ENCODE assay signal across 15 cellular contexts in the genomic region with DNA sequence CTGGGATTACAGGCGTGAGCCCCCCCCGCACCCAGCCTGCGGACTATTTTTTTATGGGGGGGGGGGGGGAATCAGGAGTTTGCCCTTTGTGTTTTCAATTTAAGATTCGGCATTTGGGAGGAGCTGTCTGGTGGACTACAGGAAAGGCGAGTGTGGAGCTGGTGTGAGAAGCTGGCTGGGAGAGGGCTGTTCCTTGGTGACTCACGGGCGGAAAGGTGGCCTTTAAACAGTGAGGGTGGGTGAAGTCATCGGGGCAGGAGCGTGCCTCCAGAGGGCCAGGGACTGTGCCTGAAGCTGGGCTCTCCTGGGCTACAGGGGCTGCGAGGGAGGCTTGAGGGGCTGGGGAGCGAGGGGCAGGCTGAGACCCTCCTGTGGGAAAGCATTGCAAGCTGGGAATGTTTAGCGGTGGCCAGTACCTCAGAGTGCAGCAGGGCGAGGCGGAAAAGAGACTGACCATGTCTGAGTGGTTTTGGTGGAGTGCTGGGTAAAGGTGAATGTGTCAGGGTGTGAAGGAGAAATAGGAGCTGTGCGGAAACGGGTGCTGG. TPM values are rescaled to one million over a fixed set of nuclear protein-coding genes. Genes with fewer than 3 reads are reported as not detected.
A peak's percentile ranks its signal among the peaks of the same experiment; 100 is the strongest.
DNase-seq lines count a peak whose midpoint lies in the region; ATAC-seq and TF ChIP-seq lines count a peak whose summit lies in the region.
"Had no signal": no experiment of that assay in that cellular context is flagged by ENCODE, and none has a peak within 500 bp of the region (broad histone marks: within the 10 kb centered on the region; RNA-seq: fewer than 3 reads in every experiment).

No MANE protein-coding gene starts in this region.

- peaks cover 61% of the 10 kb centered on the region for H3K27me3 ChIP-seq in PC-9 (ENCODE audit: insufficient read depth, low read depth)
- H3K27me3 ChIP-seq in upper lobe of right lung, result no peaks in the 10 kb centered on the region
- H3K27me3 ChIP-seq: breast epithelium, SJCRH30 had no signal

- no peak for TF ChIP-seq CTCF in PC-9 (conservative IDR thresholded peaks at IDR 0.05)
- no peak for TF ChIP-seq CTCF in chondrocyte (IDR thresholded peaks at IDR 0.05)
- TF ChIP-seq CTCF in upper lobe of right lung (IDR thresholded peaks at IDR 0.05), result no peak

- no peaks in the 10 kb centered on the region for H3K79me2 ChIP-seq in PC-9 (ENCODE audit: low read depth)

- H2AFZ ChIP-seq in PC-9, result no peak overlapping the region

- no peak overlapping the region for H3K27ac Mint-ChIP-seq in activated naive CD4-positive, alpha-beta T cell treated with anti-CD3 and anti-CD28 coated beads, Interleukin-2, amount 50 U/mL, for 24 hours
- peak overlapping the region in 1 of 2 donors; percentile 13 for H3K27ac Mint-ChIP-seq in stimulated activated naive CD8-positive, alpha-beta T cell treated with anti-CD3 and anti-CD28 coated beads, Interleukin-15, amount 100 ng/mL, for 72 hours
- no peak overlapping the region for H3K27ac Mint-ChIP-seq in chondrocyte (ENCODE audit: unreplicated experiment)

- H3K27me3 Mint-ChIP-seq in activated naive CD4-positive, alpha-beta T cell treated with anti-CD3 and anti-CD28 coated beads, Interleukin-2, amount 50 U/mL, for 24 hours, result peaks cover 11% of the 10 kb centered on the region
- H3K27me3 Mint-ChIP-seq in stimulated activated naive CD8-positive, alpha-beta T cell treated with anti-CD3 and anti-CD28 coated beads, Interleukin-15, amount 100 ng/mL, for 72 hours, result peaks cover 67% of the 10 kb centered on the region
- peaks cover 4% of the 10 kb centered on the region for H3K27me3 Mint-ChIP-seq in chondrocyte (ENCODE audit: low read depth)

- no TSS peak for BruUV-seq in PC-9 (replicated peaks; lab: Mats Ljungman, UMichigan)

- H3K4me2 ChIP-seq in PC-9, result peak overlapping the region; percentile 24; the same call in 1 of the 2 replicates

- POLR2A ChIA-PET in PC-9 (lab: Charles Lee; ENCODE audit: unreplicated experiment), result no interaction called here

- peaks cover 3% of the 10 kb centered on the region for H3K4me1 Mint-ChIP-seq in activated naive CD4-positive, alpha-beta T cell treated with anti-CD3 and anti-CD28 coated beads, Interleukin-2, amount 50 U/mL, for 24 hours
- H3K4me1 Mint-ChIP-seq in stimulated activated naive CD8-positive, alpha-beta T cell treated with anti-CD3 and anti-CD28 coated beads, Interleukin-15, amount 100 ng/mL, for 72 hours, result peaks cover 22% of the 10 kb centered on the region
- H3K4me1 Mint-ChIP-seq in chondrocyte (ENCODE audit: low read depth), result peaks cover 29% of the 10 kb centered on the region

- CTCF ChIA-PET in PC-9 (lab: Charles Lee), result no interaction called here

- H3K4me1 ChIP-seq in PC-9 (replicated peaks; ENCODE audit: insufficient read depth) (no peaks in the 10 kb centered on the region), upper lobe of right lung (peaks cover 6% of the 10 kb centered on the region)
- H3K4me1 ChIP-seq: breast epithelium, SJCRH30 had no signal

- no peak for DNase-seq in activated naive CD4-positive, alpha-beta T cell treated with anti-CD3 and anti-CD28 coated beads, Interleukin-2, amount 50 U/mL, for 16 hours
- no peak for DNase-seq in PC-9
- peak; percentile 20 for DNase-seq in left kidney (ENCODE audit: low read depth, low spot score)
- DNase-seq in stimulated activated naive CD8-positive, alpha-beta T cell treated with anti-CD3 and anti-CD28 coated beads, Interleukin-15, amount 100 ng/mL, for 72 hours, result no peak
- DNase-seq in chondrocyte (ENCODE audit: low spot score), result no peak
- DNase-seq in upper lobe of right lung, result no peak
- DNase-seq: activated CD4-positive, alpha-beta T cell treated with anti-CD3 and anti-CD28 coated beads, Interleukin-2, amount 50 U/mL, for 1 hour; activated effector memory CD4-positive, alpha-beta T cell treated with anti-CD3 and anti-CD28 coated beads, Interleukin-2, amount 50 U/mL, for 16 hours; heart right ventricle; kidney glomerular epithelial cell; SJCRH30; stimulated activated naive CD4-positive, alpha-beta T cell treated with Interleukin-2 at 50 U/mL for 16 hours had no signal

- no peak for ATAC-seq in stimulated activated naive CD8-positive, alpha-beta T cell treated with anti-CD3 and anti-CD28 coated beads, Interleukin-15, amount 100 ng/mL, for 72 hours
- ATAC-seq in upper lobe of right lung, result no peak
- ATAC-seq in GM21737 (IDR thresholded peaks at IDR 0.05; ENCODE audit: unreplicated experiment), result no peak

- no peaks in the 10 kb centered on the region for H4K20me1 ChIP-seq in PC-9 (ENCODE audit: insufficient read depth)

- no peaks in the 10 kb centered on the region for H3F3A ChIP-seq in PC-9 (ENCODE audit: insufficient read depth, low read depth)

- intact Hi-C loops in PC-9 (cut with micrococcal nuclease; ENCODE audit: unreplicated experiment), result no loop called here
- intact Hi-C loops in upper lobe of right lung (cut with DNase I), result no loop called here

- no peak overlapping the region for H3K4me3 ChIP-seq in PC-9
- no peak overlapping the region for H3K4me3 ChIP-seq in upper lobe of right lung
- H3K4me3 ChIP-seq: SJCRH30 had no signal

- no peaks in the 10 kb centered on the region for H3K36me3 Mint-ChIP-seq in activated naive CD4-positive, alpha-beta T cell treated with anti-CD3 and anti-CD28 coated beads, Interleukin-2, amount 50 U/mL, for 24 hours
- H3K36me3 Mint-ChIP-seq in chondrocyte (ENCODE audit: low read depth), result no peaks in the 10 kb centered on the region

- no peaks in the 10 kb centered on the region for H3K36me3 ChIP-seq in PC-9 (ENCODE audit: low read depth)
- no peaks in the 10 kb centered on the region for H3K36me3 ChIP-seq in upper lobe of right lung
- H3K36me3 ChIP-seq: breast epithelium, heart right ventricle, SJCRH30 had no signal

- H3K4me3 Mint-ChIP-seq in activated naive CD4-positive, alpha-beta T cell treated with anti-CD3 and anti-CD28 coated beads, Interleukin-2, amount 50 U/mL, for 24 hours, result peak overlapping the region; percentile 53
- peak overlapping the region; percentile 46 to 58 for H3K4me3 Mint-ChIP-seq in stimulated activated naive CD8-positive, alpha-beta T cell treated with anti-CD3 and anti-CD28 coated beads, Interleukin-15, amount 100 ng/mL, for 72 hours
- H3K4me3 Mint-ChIP-seq in chondrocyte (ENCODE audit: unreplicated experiment), result no peak overlapping the region

- H3K9me3 Mint-ChIP-seq in activated naive CD4-positive, alpha-beta T cell treated with anti-CD3 and anti-CD28 coated beads, Interleukin-2, amount 50 U/mL, for 24 hours, result no peaks in the 10 kb centered on the region
- H3K9me3 Mint-ChIP-seq in stimulated activated naive CD8-positive, alpha-beta T cell treated with anti-CD3 and anti-CD28 coated beads, Interleukin-15, amount 100 ng/mL, for 72 hours, result no peaks in the 10 kb centered on the region
- H3K9me3 Mint-ChIP-seq in chondrocyte (ENCODE audit: low read depth), result no peaks in the 10 kb centered on the region

- no peaks in the 10 kb centered on the region for H3K9me2 ChIP-seq in PC-9 (ENCODE audit: insufficient read depth)

- H3K27ac ChIP-seq in PC-9, result no peak overlapping the region
- no peak overlapping the region for H3K27ac ChIP-seq in upper lobe of right lung
- H3K27ac ChIP-seq: SJCRH30 had no signal

- H3K9me3 ChIP-seq in PC-9 (ENCODE audit: insufficient read depth, low read depth) (no peaks in the 10 kb centered on the region), upper lobe of right lung (no peaks in the 10 kb centered on the region)
- H3K9me3 ChIP-seq: breast epithelium, heart right ventricle, SJCRH30 had no signal

RNA-seq across cellular contexts. Expression of a gene that starts 39.7 kb away (rescaled TPM):
- 9.8 and 16.8 TPM in 2 replicates for total RNA-seq in PC-9 (2021)
- 35.4 to 41.1 TPM (median 40.3 TPM) in 3 replicates for total RNA-seq in chondrocyte
- 32.3 TPM for total RNA-seq in upper lobe of right lung
